In genomic region chrX:23789386-23790146, GRCh38 we compare ENCODE assay signal across 24 cellular contexts. TPM values are rescaled to one million over a fixed set of nuclear protein-coding genes. Genes with fewer than 3 reads are reported as not detected.
DNase-seq lines count a peak whose midpoint lies in the region; ATAC-seq and TF ChIP-seq lines count a peak whose summit lies in the region.
"Had no signal": no experiment of that assay in that cellular context is flagged by ENCODE, and none has a peak within 500 bp of the region (broad histone marks: within the 10 kb centered on the region; RNA-seq: fewer than 3 reads in every experiment).

No MANE protein-coding gene starts in this region.

- no peak overlapping the region for H3K27ac ChIP-seq in prostate gland
- H3K27ac ChIP-seq: C4-2B, SJSA1, skin epidermis had no signal

- H3K36me3 ChIP-seq in prostate gland: no peaks in the 10 kb centered on the region
- H3K36me3 ChIP-seq: uterus had no signal

- ATAC-seq in left lobe of liver (peak; percentile 63), HG02970 (IDR thresholded peaks at IDR 0.05; ENCODE audit: low FRiP score, unreplicated experiment) (no peak)
- ATAC-seq: left lung; natural killer cell treated with Interleukin-12 subunit alpha and Interleukin-12 subunit beta and Interleukin-15 and Interleukin-18, amount 100 ng/mL, for 72 hours; stimulated activated effector memory CD8-positive, alpha-beta T cell treated with anti-CD3 and anti-CD28 coated beads, Interleukin-12 subunit alpha, Interleukin-12 subunit beta, amount 100 ng/mL, for 72 hours; T-cell had no signal

- in situ Hi-C loops in G401 (cut with HindIII; ENCODE audit: low sequenced_read_pairs): no loop called here

- no peaks in the 10 kb centered on the region for H3K27me3 ChIP-seq in prostate gland (replicated peaks; ENCODE audit: insufficient read depth)
- H3K27me3 ChIP-seq: left lung, SJSA1, uterus had no signal

- DNase-seq in G401 (ENCODE audit: low spot score) (peak; percentile 66), NCI-H69 (lab: John Stamatoyannopoulos, UW) (peak; percentile 58), left lobe of liver (ENCODE audit: low spot score) (no peak), retina (peak; percentile 38), prostate gland (ENCODE audit: low spot score) (no peak), 8988T (no peak)
- DNase-seq: activated CD4-positive, alpha-beta memory T cell treated with anti-CD3 and anti-CD28 coated beads, Interleukin-2, amount 10 ng/mL, durations not matched to agents 7 days and 5 days; activated CD4-positive, CD25-positive, alpha-beta regulatory T cell treated with anti-CD3 and anti-CD28 coated beads, Interleukin-2, amount 50 U/mL, for 72 hours; activated naive CD8-positive, alpha-beta T cell treated with anti-CD3 and anti-CD28 coated beads, Interleukin-2, amount 10 ng/mL, durations not matched to agents 7 days and 5 days; HFFc6; KBM-7; left lung; MM.1S; NCI-H146; NCI-H524 treated with DMSO at 0.1 percent for 48 hours; stimulated activated CD4-positive, alpha-beta T cell treated with anti-CD3 and anti-CD28 coated beads, Interleukin-1b, Interleukin-23, amount 100 ng/mL, for 48 hours; T-cell; uterus had no signal

- intact Hi-C loops in prostate gland (cut with DNase I): loop anchor here (10.0 kb wide), 1 partner anchor 235 kb away; the partner anchor contains the start of gene KLHL15

- no peaks in the 10 kb centered on the region for H3K4me1 ChIP-seq in prostate gland (replicated peaks)
- H3K4me1 ChIP-seq: uterus had no signal

- WGBS in prostate gland: 80% methylated on average over 8 of the region's 8 CpGs

- H3K4me3 ChIP-seq in prostate gland: no peak overlapping the region
- H3K4me3 ChIP-seq: left lung, SJSA1, skin epidermis, uterus had no signal

- TF ChIP-seq POLR2A in prostate gland (IDR thresholded peaks at IDR 0.05): no peak

- no peaks in the 10 kb centered on the region for H3K9me3 ChIP-seq in prostate gland
- H3K9me3 ChIP-seq: left lung, SJSA1, uterus had no signal

- no peak for TF ChIP-seq CTCF in prostate gland (IDR thresholded peaks at IDR 0.05)

RNA-seq across cellular contexts. Expression of gene SAT1, which starts 6.6 kb away (rescaled TPM):
- total RNA-seq in G401 (2014; rRNA removed; shearing (Covaris generic)): 466 and 512 TPM in 2 replicates
- total RNA-seq in left lobe of liver (227 TPM), prostate gland (100 to 1,000 TPM; 461 to 567 TPM)

RNA-seq across cellular contexts. Expression of gene ACOT9, which starts 46.5 kb away (rescaled TPM):
- 58.6 and 79.3 TPM in 2 replicates for total RNA-seq in G401 (2014; rRNA removed; shearing (Covaris generic))
- total RNA-seq in left lobe of liver (11.0 TPM), prostate gland (10 to 100 TPM; 19.6 to 31.5 TPM)

Comparison
In these comparisons a context has a peak if more than half of its experiments do, and no peak if none do; other contexts are left out.
1. DNase-seq: peak in G401 (single experiment), NCI-H69 (single experiment) and retina (single experiment); none in left lobe of liver (single experiment), prostate gland (single experiment) and 8988T (single experiment).